In the genomic region with DNA sequence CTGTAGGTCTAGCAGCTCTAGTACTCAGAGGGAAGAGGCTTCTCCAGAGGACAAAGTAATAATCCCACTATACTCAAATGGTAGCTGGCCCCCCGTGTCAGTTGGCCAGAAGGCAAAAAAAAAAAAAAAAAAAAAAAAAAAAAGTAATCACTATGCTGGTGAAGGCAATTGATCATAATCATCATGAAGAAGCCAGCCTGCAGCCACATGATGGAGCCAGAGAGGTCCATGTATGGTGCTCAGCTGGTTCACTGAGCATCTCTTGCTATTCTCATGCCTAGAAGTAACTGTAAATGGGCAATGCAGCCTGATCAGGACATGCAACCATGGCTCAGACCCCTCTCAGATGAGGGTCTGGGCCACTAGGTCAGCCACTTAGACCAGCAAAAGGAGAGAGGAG, we compare ENCODE assay signal across 19 cellular contexts.
DNase-seq lines count a peak whose midpoint lies in the region; ATAC-seq, FAIRE-seq and TF ChIP-seq lines count a peak whose summit lies in the region.
"Had no signal": no experiment of that assay in that cellular context is flagged by ENCODE, and none has a peak within 500 bp of the region (broad histone marks: within the 10 kb centered on the region; RNA-seq: fewer than 3 reads in every experiment).

No MANE protein-coding gene starts in this region.

- WGBS in GM12878 (ENCODE audit: insufficient coverage, insufficient replicate concordance, low lambda C conversion rate, missing lambda C conversion rate): no CpG with 5 or more reads among the region's 1 CpG

- no peak overlapping the region for H3K27ac Mint-ChIP-seq in activated CD4-positive, alpha-beta T cell treated with anti-CD3 and anti-CD28 coated beads, Interleukin-2, amount 10 ng/mL, durations not matched to agents 7 days and 5 days
- no peak overlapping the region for H3K27ac Mint-ChIP-seq in HFFc6
- H3K27ac Mint-ChIP-seq: activated naive CD4-positive, alpha-beta T cell treated with anti-CD3 and anti-CD28 coated beads, Interleukin-2, amount 10 ng/mL, durations not matched to agents 7 days and 5 days; CD8-positive, alpha-beta memory T cell; dendritic cell treated with granulocyte-macrophage colony-stimulating factor and Interleukin-4, amounts not matched to agents 40 ng/mL and 50 ng/mL, for 4 days had no signal

- BruUV-seq in GM12878 (replicated peaks; lab: Mats Ljungman, UMichigan): no TSS peak

- H3K36me3 ChIP-seq in GM12878 (ENCODE audit: control insufficient read depth in 2 of 2, insufficient read depth in 2 of 2, low read length in 1 of 2) (no peaks in the 10 kb centered on the region), osteoblast (ENCODE audit: insufficient read depth, low read length) (no peaks in the 10 kb centered on the region)
- H3K36me3 ChIP-seq: right lobe of liver had no signal

- no peaks in the 10 kb centered on the region for H3K9me3 Mint-ChIP-seq in activated CD4-positive, alpha-beta T cell treated with anti-CD3 and anti-CD28 coated beads, Interleukin-2, amount 10 ng/mL, durations not matched to agents 7 days and 5 days
- H3K9me3 Mint-ChIP-seq in HFFc6: peaks cover 7% of the 10 kb centered on the region
- H3K9me3 Mint-ChIP-seq: dendritic cell treated with granulocyte-macrophage colony-stimulating factor and Interleukin-4, amounts not matched to agents 40 ng/mL and 50 ng/mL, for 4 days had no signal

- in situ Hi-C loops in GM12878 (cut with MboI): no loop called here
- in situ Hi-C loops in GM13976 (cut with MboI; ENCODE audit: low sequenced_read_pairs, unreplicated experiment): no loop called here

- H3K4me3 ChIP-seq in GM12878: no peak overlapping the region
- H3K4me3 ChIP-seq in osteoblast (ENCODE audit: insufficient read depth, low read length): no peak overlapping the region
- H3K4me3 ChIP-seq: GM23248, right lobe of liver had no signal

- ATAC-seq in GM12878 (no peak), HG02884 (IDR thresholded peaks at IDR 0.05; ENCODE audit: unreplicated experiment) (no peak)

- no peak overlapping the region for H3K9ac ChIP-seq in GM12878 (ENCODE audit: control insufficient read depth, insufficient read depth, low read length)
- H3K9ac ChIP-seq: GM23248 had no signal

- CTCF ChIA-PET in activated CD4-positive, alpha-beta T cell treated with anti-CD3 and anti-CD28 coated beads, Interleukin-2, amount 10 ng/mL, durations not matched to agents 7 days and 5 days (lab: Charles Lee): no interaction called here
- CTCF ChIA-PET in GM12878 (lab: Yijun Ruan, JAX): interaction anchor here (1.1 kb wide), 1 partner anchor 20 kb away, joined by 3 read pairs; no protein-coding TSS in a partner anchor

- no peak for TF ChIP-seq POLR2A in GM12878 (IDR thresholded peaks at IDR 0.05; ENCODE audit: low read depth, low read length)

- H3K4me1 ChIP-seq in GM12878 (ENCODE audit: control insufficient read depth, insufficient read depth, low read length): no peaks in the 10 kb centered on the region
- peaks cover 2% of the 10 kb centered on the region for H3K4me1 ChIP-seq in osteoblast (ENCODE audit: insufficient read depth, low read length)
- H3K4me1 ChIP-seq: right lobe of liver had no signal

- H3K9me3 ChIP-seq in GM12878 (replicated peaks; ENCODE audit: control insufficient read depth, insufficient read depth, low read length) (no peaks in the 10 kb centered on the region), osteoblast (ENCODE audit: low read depth, low read length) (no peaks in the 10 kb centered on the region)
- H3K9me3 ChIP-seq: right lobe of liver had no signal

- peaks cover 8% of the 10 kb centered on the region for H3K27me3 Mint-ChIP-seq in activated CD4-positive, alpha-beta T cell treated with anti-CD3 and anti-CD28 coated beads, Interleukin-2, amount 10 ng/mL, durations not matched to agents 7 days and 5 days
- peaks cover 26% of the 10 kb centered on the region for H3K27me3 Mint-ChIP-seq in HFFc6 (ENCODE audit: insufficient read depth)
- H3K27me3 Mint-ChIP-seq: activated naive CD4-positive, alpha-beta T cell treated with anti-CD3 and anti-CD28 coated beads, Interleukin-2, amount 10 ng/mL, durations not matched to agents 7 days and 5 days had no signal

- DNase-seq in activated CD4-positive, alpha-beta T cell treated with anti-CD3 and anti-CD28 coated beads for 48 hours: peak; percentile 4
- no peak for DNase-seq in activated CD4-positive, alpha-beta T cell treated with anti-CD3 and anti-CD28 coated beads, Interleukin-2, amount 10 ng/mL, durations not matched to agents 7 days and 5 days
- peak; percentile 7 for DNase-seq in HFFc6
- no peak for DNase-seq in GM12878 (ENCODE audit: low read depth, low spot score)
- DNase-seq in osteoblast (ENCODE audit: insufficient read length, low spot score, missing footprints): no peak
- DNase-seq in GM13976 (ENCODE audit: low spot score): no peak
- no peak for DNase-seq in NCI-H345 treated with DMSO at 0.1 percent for 48 hours (lab: John Stamatoyannopoulos, UW; ENCODE audit: unreplicated experiment)
- DNase-seq: activated naive CD4-positive, alpha-beta T cell treated with anti-CD3 and anti-CD28 coated beads, Interleukin-2, amount 10 ng/mL, durations not matched to agents 7 days and 5 days; CD8-positive, alpha-beta memory T cell; GM23248; NCI-H1694; NCI-H226; occipital lobe; SIG-M5; T-helper 9 cell had no signal

- no peaks in the 10 kb centered on the region; a peak in 2 of 4 replicates for H3K27me3 ChIP-seq in GM12878 (replicated peaks in 1 of 2; ENCODE audit: control insufficient read depth in 2 of 2, insufficient read depth in 2 of 2, low read length in 1 of 2)
- peaks cover 12% of the 10 kb centered on the region for H3K27me3 ChIP-seq in osteoblast (ENCODE audit: insufficient read depth, low read length)
- H3K27me3 ChIP-seq: right lobe of liver had no signal

- H2AFZ ChIP-seq in GM12878 (ENCODE audit: control insufficient read depth, low read depth, low read length) (no peak overlapping the region), osteoblast (ENCODE audit: low read length) (no peak overlapping the region)
- H2AFZ ChIP-seq: GM23248 had no signal

- no peaks in the 10 kb centered on the region for H3K36me3 Mint-ChIP-seq in activated CD4-positive, alpha-beta T cell treated with anti-CD3 and anti-CD28 coated beads, Interleukin-2, amount 10 ng/mL, durations not matched to agents 7 days and 5 days (ENCODE audit: low read depth)
- peaks cover 3% of the 10 kb centered on the region; the same call in 1 of the 2 replicates for H3K36me3 Mint-ChIP-seq in HFFc6 (ENCODE audit: low read depth)
- H3K36me3 Mint-ChIP-seq: activated naive CD4-positive, alpha-beta T cell treated with anti-CD3 and anti-CD28 coated beads, Interleukin-2, amount 10 ng/mL, durations not matched to agents 7 days and 5 days had no signal

- H4K20me1 ChIP-seq in GM12878 (ENCODE audit: control insufficient read depth, insufficient read depth): no peaks in the 10 kb centered on the region
- no peaks in the 10 kb centered on the region for H4K20me1 ChIP-seq in osteoblast (ENCODE audit: insufficient read depth, low read length)

- H3K79me2 ChIP-seq in GM12878 (ENCODE audit: control insufficient read depth, insufficient read depth, low read length) (no peaks in the 10 kb centered on the region), osteoblast (ENCODE audit: insufficient read depth, low read length) (no peaks in the 10 kb centered on the region)

- TF ChIP-seq CTCF in HFFc6 (IDR thresholded peaks at IDR 0.05) (peak; percentile 38; the same call in 1 of the 2 replicates), GM12878 (IDR thresholded peaks at IDR 0.05 in 2 of 3, conservative IDR thresholded peaks at IDR 0.05 in 1 of 3; ENCODE audit: control insufficient read depth in 2 of 3, extremely low read depth in 1 of 3, insufficient read depth in 1 of 3, low read depth in 3 of 3, low read length in 3 of 3) (peak in 2 of 3 experiments; percentile 22 to 23; a peak in 1 of 6 replicates), osteoblast (IDR thresholded peaks at IDR 0.05; ENCODE audit: extremely low read depth, low read depth, low read length) (peak; percentile 31), GM13976 (IDR thresholded peaks at IDR 0.05; ENCODE audit: borderline replicate concordance, control extremely low read depth, extremely low read depth, insufficient read depth, missing control alignments) (no peak)

- TF ChIP-seq EP300 in GM12878 (IDR thresholded peaks at IDR 0.05; ENCODE audit: borderline replicate concordance in 1 of 2, control insufficient read depth in 1 of 2, low read depth in 2 of 2, low read length in 2 of 2): no peak

- POLR2A ChIA-PET in activated CD4-positive, alpha-beta T cell treated with anti-CD3 and anti-CD28 coated beads, Interleukin-2, amount 10 ng/mL, durations not matched to agents 7 days and 5 days (lab: Charles Lee): no interaction called here
- POLR2A ChIA-PET in GM12878 (lab: Charles Lee): no interaction called here

- no peak overlapping the region for H3K4me2 ChIP-seq in GM12878 (ENCODE audit: control insufficient read depth, insufficient read depth)
- no peak overlapping the region for H3K4me2 ChIP-seq in osteoblast (ENCODE audit: insufficient read depth, low read length)

- SMC1A ChIA-PET in GM12878 (lab: Charles Lee; ENCODE audit: uncharacterized antibody, unreplicated experiment): no interaction called here

- no peak for FAIRE-seq in GM12878 (lab: Jason Lieb, UNC)
- FAIRE-seq: astrocyte had no signal

- RAD21 ChIA-PET in GM12878 (lab: Charles Lee; ENCODE audit: unreplicated experiment): interaction anchor here (0.6 kb wide), 1 partner anchor 61 kb away, joined by 4 read pairs; no protein-coding TSS in a partner anchor

- no peak overlapping the region for H3K4me3 Mint-ChIP-seq in activated CD4-positive, alpha-beta T cell treated with anti-CD3 and anti-CD28 coated beads, Interleukin-2, amount 10 ng/mL, durations not matched to agents 7 days and 5 days
- no peak overlapping the region for H3K4me3 Mint-ChIP-seq in HFFc6
- H3K4me3 Mint-ChIP-seq: activated naive CD4-positive, alpha-beta T cell treated with anti-CD3 and anti-CD28 coated beads, Interleukin-2, amount 10 ng/mL, durations not matched to agents 7 days and 5 days; CD8-positive, alpha-beta memory T cell; dendritic cell treated with granulocyte-macrophage colony-stimulating factor and Interleukin-4, amounts not matched to agents 40 ng/mL and 50 ng/mL, for 4 days had no signal

- no peaks in the 10 kb centered on the region for H3K4me1 Mint-ChIP-seq in activated CD4-positive, alpha-beta T cell treated with anti-CD3 and anti-CD28 coated beads, Interleukin-2, amount 10 ng/mL, durations not matched to agents 7 days and 5 days
- H3K4me1 Mint-ChIP-seq in HFFc6 (ENCODE audit: low read depth): no peaks in the 10 kb centered on the region
- H3K4me1 Mint-ChIP-seq: activated naive CD4-positive, alpha-beta T cell treated with anti-CD3 and anti-CD28 coated beads, Interleukin-2, amount 10 ng/mL, durations not matched to agents 7 days and 5 days; CD8-positive, alpha-beta memory T cell had no signal

- no peak overlapping the region for H3K27ac ChIP-seq in GM12878 (ENCODE audit: control insufficient read depth, insufficient read depth)
- no peak overlapping the region for H3K27ac ChIP-seq in osteoblast (ENCODE audit: low read depth, low read length)
- H3K27ac ChIP-seq: GM23248, right lobe of liver had no signal

- TF ChIP-seq RAD21 in GM12878 (IDR thresholded peaks at IDR 0.05; ENCODE audit: insufficient read depth, low read depth, low read length): 0 out of 2 replicates have a peak, but pooled peaks have one; percentile 20

- intact Hi-C loops in GM12878 (cut with micrococcal nuclease; ENCODE audit: unreplicated experiment): no loop called here

TF ChIP-seq in GM12878, 131 proteins besides CTCF, POLR2A, EP300 and RAD21 (continues in another document):
- no peak for TF ChIP-seq YY1 (IDR thresholded peaks at IDR 0.05; ENCODE audit: low read depth, low read length)

Comparison
In these comparisons a context has a peak if more than half of its experiments do, and no peak if none do; other contexts are left out.
1. DNase-seq: peak in activated CD4-positive, alpha-beta T cell treated with anti-CD3 and anti-CD28 coated beads for 48 hours (single experiment) and HFFc6 (single experiment); none in activated CD4-positive, alpha-beta T cell treated with anti-CD3 and anti-CD28 coated beads, Interleukin-2, amount 10 ng/mL, durations not matched to agents 7 days and 5 days (single experiment), GM12878 (single experiment), osteoblast (single experiment), GM13976 (single experiment) and NCI-H345 treated with DMSO at 0.1 percent for 48 hours (single experiment).